ENCODE assay signal across 8 cellular contexts in genomic region chr10:17453377-17454091, GRCh38. TPM values are rescaled to one million over a fixed set of nuclear protein-coding genes. Genes with fewer than 3 reads are reported as not detected.
DNase-seq lines count a peak whose midpoint lies in the region; ATAC-seq and TF ChIP-seq lines count a peak whose summit lies in the region.

No MANE protein-coding gene starts in this region.

- no peaks in the 10 kb centered on the region for H3K4me1 ChIP-seq in prostate gland (replicated peaks)

- H3K27ac ChIP-seq in prostate gland: peak overlapping the region; percentile 76 to 89

- intact Hi-C loops in Right ventricle myocardium inferior (cut with DNase I) (loop anchor here (5.0 kb wide), 2 partner anchors 74 to 144 kb away; no protein-coding TSS in a partner anchor), cardiac septum (cut with DNase I) (no loop called here), prostate gland (cut with DNase I) (no loop called here)

- no peak for TF ChIP-seq CTCF in prostate gland (IDR thresholded peaks at IDR 0.05)

- H3K9me3 ChIP-seq in prostate gland: no peaks in the 10 kb centered on the region

- no peaks in the 10 kb centered on the region for H3K36me3 ChIP-seq in prostate gland

- under 1% methylated on average over 53 of the region's 66 CpGs for WGBS in prostate gland

- no peak for TF ChIP-seq POLR2A in prostate gland (IDR thresholded peaks at IDR 0.05)

- no peaks in the 10 kb centered on the region for H3K27me3 ChIP-seq in prostate gland (replicated peaks; ENCODE audit: insufficient read depth)

- DNase-seq in Right ventricle myocardium inferior (ENCODE audit: missing footprints): peak; percentile 69
- no peak for DNase-seq in cardiac septum (ENCODE audit: low spot score)
- peak; percentile 39 for DNase-seq in NCI-H526 treated with DMSO at 0.1 percent for 48 hours (lab: John Stamatoyannopoulos, UW)
- DNase-seq in activated gamma-delta T cell (lab: John Stamatoyannopoulos, UW): peak; percentile 14
- DNase-seq in glomerular visceral epithelial cell (ENCODE audit: extremely low spot score): peak; percentile 50
- DNase-seq in prostate gland (ENCODE audit: low spot score): peak; percentile 60
- DNase-seq in SHP77 (lab: John Stamatoyannopoulos, UW): no peak

- H3K4me3 ChIP-seq in prostate gland: peak overlapping the region; percentile 46 to 58

- ATAC-seq in Right ventricle myocardium inferior: peak; percentile 68
- no peak for ATAC-seq in GM19452 (IDR thresholded peaks at IDR 0.05; ENCODE audit: unreplicated experiment)

RNA-seq across cellular contexts. Expression of gene ST8SIA6, which starts 0.9 kb away (rescaled TPM):
- total RNA-seq in Right ventricle myocardium inferior (9.3 TPM), cardiac septum (6.9 TPM), prostate gland (1 to 10 TPM; 1.1 to 5.6 TPM)

Comparison
In these comparisons a context has a peak if more than half of its experiments do, and no peak if none do; other contexts are left out.
1. DNase-seq: peak in Right ventricle myocardium inferior (single experiment), NCI-H526 treated with DMSO at 0.1 percent for 48 hours (single experiment), activated gamma-delta T cell (single experiment), glomerular visceral epithelial cell (single experiment) and prostate gland (single experiment); none in cardiac septum (single experiment) and SHP77 (0 of 2).